1 cellular context compared by ENCODE assay signal in genomic region chr12:108363565-108363964, GRCh38.
TF ChIP-seq lines count a peak whose summit lies in the region.

No MANE protein-coding gene starts in this region.

TF ChIP-seq in WTC11, 78 proteins besides CTCF, POLR2A, EP300 and RAD21 (continued from another document):
- TF ChIP-seq, protein P1, sequence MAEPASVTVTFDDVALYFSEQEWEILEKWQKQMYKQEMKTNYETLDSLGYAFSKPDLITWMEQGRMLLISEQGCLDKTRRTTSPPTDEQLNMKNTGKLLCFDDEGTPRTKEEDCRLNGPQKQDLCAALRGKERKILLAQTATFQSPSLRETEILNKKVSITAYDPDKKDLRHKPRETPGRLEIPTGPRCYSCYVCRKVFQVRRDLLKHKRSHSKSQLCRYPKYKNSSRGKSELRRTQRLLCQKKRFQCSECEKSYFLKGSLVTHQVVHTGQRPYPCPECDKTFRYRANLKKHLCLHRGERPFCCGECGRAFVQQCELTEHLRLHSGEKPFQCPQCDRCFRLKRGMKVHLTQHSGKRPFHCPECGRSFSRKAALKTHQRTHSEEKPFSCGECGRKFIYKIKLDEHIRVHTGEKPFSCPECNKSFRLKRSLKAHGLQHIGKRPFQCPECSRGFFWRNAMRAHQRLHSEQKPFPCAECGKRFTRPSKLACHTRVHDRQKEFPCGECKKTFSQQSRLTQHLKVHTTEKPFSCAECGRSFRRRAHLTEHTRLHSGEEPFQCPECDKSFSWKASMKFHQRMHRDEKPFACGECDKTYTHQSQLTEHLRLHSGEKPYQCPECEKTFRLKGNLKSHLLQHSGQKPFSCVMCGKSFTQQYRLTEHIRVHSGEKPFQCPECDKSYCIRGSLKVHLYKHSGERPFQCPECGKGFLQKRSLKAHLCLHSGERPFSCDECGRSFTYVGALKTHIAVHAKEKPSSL (CRISPR knock-in tag; conservative IDR thresholded peaks at IDR 0.05): no peak
- TF ChIP-seq, protein P2, sequence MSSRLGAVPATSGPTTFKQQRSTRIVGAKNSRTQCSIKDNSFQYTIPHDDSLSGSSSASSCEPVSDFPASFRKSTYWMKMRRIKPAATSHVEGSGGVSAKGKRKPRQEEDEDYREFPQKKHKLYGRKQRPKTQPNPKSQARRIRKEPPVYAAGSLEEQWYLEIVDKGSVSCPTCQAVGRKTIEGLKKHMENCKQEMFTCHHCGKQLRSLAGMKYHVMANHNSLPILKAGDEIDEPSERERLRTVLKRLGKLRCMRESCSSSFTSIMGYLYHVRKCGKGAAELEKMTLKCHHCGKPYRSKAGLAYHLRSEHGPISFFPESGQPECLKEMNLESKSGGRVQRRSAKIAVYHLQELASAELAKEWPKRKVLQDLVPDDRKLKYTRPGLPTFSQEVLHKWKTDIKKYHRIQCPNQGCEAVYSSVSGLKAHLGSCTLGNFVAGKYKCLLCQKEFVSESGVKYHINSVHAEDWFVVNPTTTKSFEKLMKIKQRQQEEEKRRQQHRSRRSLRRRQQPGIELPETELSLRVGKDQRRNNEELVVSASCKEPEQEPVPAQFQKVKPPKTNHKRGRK (CRISPR knock-in tag; IDR thresholded peaks at IDR 0.05; ENCODE audit: borderline replicate concordance): no peak
- TF ChIP-seq SP1 (CRISPR knock-in tag; conservative IDR thresholded peaks at IDR 0.05): no peak
- TF ChIP-seq STAT6 (CRISPR knock-in tag; conservative IDR thresholded peaks at IDR 0.05; ENCODE audit: low read depth): no peak
- TF ChIP-seq, protein P3, sequence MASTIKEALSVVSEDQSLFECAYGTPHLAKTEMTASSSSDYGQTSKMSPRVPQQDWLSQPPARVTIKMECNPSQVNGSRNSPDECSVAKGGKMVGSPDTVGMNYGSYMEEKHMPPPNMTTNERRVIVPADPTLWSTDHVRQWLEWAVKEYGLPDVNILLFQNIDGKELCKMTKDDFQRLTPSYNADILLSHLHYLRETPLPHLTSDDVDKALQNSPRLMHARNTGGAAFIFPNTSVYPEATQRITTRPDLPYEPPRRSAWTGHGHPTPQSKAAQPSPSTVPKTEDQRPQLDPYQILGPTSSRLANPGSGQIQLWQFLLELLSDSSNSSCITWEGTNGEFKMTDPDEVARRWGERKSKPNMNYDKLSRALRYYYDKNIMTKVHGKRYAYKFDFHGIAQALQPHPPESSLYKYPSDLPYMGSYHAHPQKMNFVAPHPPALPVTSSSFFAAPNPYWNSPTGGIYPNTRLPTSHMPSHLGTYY (CRISPR knock-in tag; IDR thresholded peaks at IDR 0.05): no peak
- TF ChIP-seq SMAD4 (CRISPR knock-in tag; IDR thresholded peaks at IDR 0.05): no peak
- TF ChIP-seq, protein P4, sequence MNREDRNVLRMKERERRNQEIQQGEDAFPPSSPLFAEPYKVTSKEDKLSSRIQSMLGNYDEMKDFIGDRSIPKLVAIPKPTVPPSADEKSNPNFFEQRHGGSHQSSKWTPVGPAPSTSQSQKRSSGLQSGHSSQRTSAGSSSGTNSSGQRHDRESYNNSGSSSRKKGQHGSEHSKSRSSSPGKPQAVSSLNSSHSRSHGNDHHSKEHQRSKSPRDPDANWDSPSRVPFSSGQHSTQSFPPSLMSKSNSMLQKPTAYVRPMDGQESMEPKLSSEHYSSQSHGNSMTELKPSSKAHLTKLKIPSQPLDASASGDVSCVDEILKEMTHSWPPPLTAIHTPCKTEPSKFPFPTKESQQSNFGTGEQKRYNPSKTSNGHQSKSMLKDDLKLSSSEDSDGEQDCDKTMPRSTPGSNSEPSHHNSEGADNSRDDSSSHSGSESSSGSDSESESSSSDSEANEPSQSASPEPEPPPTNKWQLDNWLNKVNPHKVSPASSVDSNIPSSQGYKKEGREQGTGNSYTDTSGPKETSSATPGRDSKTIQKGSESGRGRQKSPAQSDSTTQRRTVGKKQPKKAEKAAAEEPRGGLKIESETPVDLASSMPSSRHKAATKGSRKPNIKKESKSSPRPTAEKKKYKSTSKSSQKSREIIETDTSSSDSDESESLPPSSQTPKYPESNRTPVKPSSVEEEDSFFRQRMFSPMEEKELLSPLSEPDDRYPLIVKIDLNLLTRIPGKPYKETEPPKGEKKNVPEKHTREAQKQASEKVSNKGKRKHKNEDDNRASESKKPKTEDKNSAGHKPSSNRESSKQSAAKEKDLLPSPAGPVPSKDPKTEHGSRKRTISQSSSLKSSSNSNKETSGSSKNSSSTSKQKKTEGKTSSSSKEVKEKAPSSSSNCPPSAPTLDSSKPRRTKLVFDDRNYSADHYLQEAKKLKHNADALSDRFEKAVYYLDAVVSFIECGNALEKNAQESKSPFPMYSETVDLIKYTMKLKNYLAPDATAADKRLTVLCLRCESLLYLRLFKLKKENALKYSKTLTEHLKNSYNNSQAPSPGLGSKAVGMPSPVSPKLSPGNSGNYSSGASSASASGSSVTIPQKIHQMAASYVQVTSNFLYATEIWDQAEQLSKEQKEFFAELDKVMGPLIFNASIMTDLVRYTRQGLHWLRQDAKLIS (CRISPR knock-in tag; IDR thresholded peaks at IDR 0.05; ENCODE audit: borderline replicate concordance): no peak
- no peak for TF ChIP-seq MYBL2 (CRISPR knock-in tag; IDR thresholded peaks at IDR 0.05)
- no peak for TF ChIP-seq EMX1 (CRISPR knock-in tag; IDR thresholded peaks at IDR 0.05)
- no peak for TF ChIP-seq CDX4 (CRISPR knock-in tag; IDR thresholded peaks at IDR 0.05; ENCODE audit: borderline replicate concordance)
- no peak for TF ChIP-seq GTF2I (CRISPR knock-in tag; conservative IDR thresholded peaks at IDR 0.05)
- TF ChIP-seq, protein P5, sequence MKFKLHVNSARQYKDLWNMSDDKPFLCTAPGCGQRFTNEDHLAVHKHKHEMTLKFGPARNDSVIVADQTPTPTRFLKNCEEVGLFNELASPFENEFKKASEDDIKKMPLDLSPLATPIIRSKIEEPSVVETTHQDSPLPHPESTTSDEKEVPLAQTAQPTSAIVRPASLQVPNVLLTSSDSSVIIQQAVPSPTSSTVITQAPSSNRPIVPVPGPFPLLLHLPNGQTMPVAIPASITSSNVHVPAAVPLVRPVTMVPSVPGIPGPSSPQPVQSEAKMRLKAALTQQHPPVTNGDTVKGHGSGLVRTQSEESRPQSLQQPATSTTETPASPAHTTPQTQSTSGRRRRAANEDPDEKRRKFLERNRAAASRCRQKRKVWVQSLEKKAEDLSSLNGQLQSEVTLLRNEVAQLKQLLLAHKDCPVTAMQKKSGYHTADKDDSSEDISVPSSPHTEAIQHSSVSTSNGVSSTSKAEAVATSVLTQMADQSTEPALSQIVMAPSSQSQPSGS (CRISPR knock-in tag; IDR thresholded peaks at IDR 0.05; ENCODE audit: borderline replicate concordance, low read depth): no peak
